Comparison of ENCODE assay signal across 7 cellular contexts in the genomic region with DNA sequence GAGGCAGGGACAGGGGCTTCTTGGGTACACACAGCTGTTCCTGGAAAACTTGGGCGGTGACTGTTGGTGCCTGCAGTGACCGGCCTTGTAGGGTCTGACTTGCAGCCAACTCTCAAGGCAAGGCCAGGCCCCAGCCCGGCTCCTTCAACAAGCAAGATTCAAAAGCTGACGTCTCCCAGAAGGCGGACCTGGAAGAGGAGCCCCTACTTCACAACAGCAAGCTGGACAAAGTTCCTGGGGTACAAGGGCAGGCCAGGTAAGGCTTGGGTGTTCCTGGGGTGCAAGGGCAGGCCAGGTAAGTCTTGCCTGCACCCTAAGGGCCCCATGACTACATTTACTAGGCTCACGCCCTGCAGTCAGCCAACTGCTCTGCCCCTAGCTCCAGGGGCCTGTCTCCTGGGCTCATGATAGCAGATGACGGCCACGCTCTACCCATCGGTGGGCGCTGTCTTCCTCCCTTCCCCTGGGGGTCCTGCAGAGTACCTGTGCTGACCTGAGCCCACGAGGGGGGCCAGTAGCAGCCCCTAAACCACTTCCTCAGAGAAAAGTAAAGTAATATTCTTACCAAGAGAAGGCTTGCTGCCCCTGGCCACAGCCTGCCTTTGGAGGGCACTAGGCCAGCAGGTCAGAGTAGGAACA. TPM values are rescaled to one million over a fixed set of nuclear protein-coding genes. Genes with fewer than 3 reads are reported as not detected.
"Had no signal": no experiment of that assay in that cellular context is flagged by ENCODE, and none has a peak within 500 bp of the region (broad histone marks: within the 10 kb centered on the region; RNA-seq: fewer than 3 reads in every experiment).

No MANE protein-coding gene starts in this region.

RNA-seq across cellular contexts. Expression of a gene that starts 4.0 kb away (rescaled TPM):
- total RNA-seq: SJCRH30 had no signal

RNA-seq across cellular contexts. Expression of a gene that starts 55.7 kb away (rescaled TPM):
- total RNA-seq: MCF 10A, NCI-H460, OCI-LY7, PC-9, RPMI7951, SJCRH30, SK-MEL-5 had no signal
